9 cellular contexts compared by ENCODE assay signal in genomic region chr14:106694638-106695393, GRCh38.
DNase-seq lines count a peak whose midpoint lies in the region; ATAC-seq, FAIRE-seq and TF ChIP-seq lines count a peak whose summit lies in the region.
"Had no signal": no experiment of that assay in that cellular context is flagged by ENCODE, and none has a peak within 500 bp of the region (broad histone marks: within the 10 kb centered on the region; RNA-seq: fewer than 3 reads in every experiment).

No MANE protein-coding gene starts in this region.

- no peak for TF ChIP-seq RAD21 in HepG2 (CRISPR knock-in tag; IDR thresholded peaks at IDR 0.05)

- no peak overlapping the region for H3K4me2 ChIP-seq in HepG2 (ENCODE audit: low read depth, low read length)

- H3K36me3 Mint-ChIP-seq in nephron progenitor cell (ENCODE audit: low read depth), result no peaks in the 10 kb centered on the region

- no peaks in the 10 kb centered on the region for H3K27me3 ChIP-seq in HepG2 (ENCODE audit: control insufficient read depth in 1 of 2, insufficient read depth in 2 of 2, low read length in 2 of 2)

- peaks cover 11% of the 10 kb centered on the region for H3K9me3 ChIP-seq in HepG2 (ENCODE audit: low read length)
- H3K9me3 ChIP-seq: thoracic aorta had no signal

- no peaks in the 10 kb centered on the region for H3K4me1 ChIP-seq in HepG2 (ENCODE audit: insufficient read depth, low read length)

- no peak overlapping the region for H3K4me3 Mint-ChIP-seq in nephron progenitor cell

- no peaks in the 10 kb centered on the region for H3K4me1 Mint-ChIP-seq in nephron progenitor cell

- in situ Hi-C loops in GM13977 (cut with MboI; ENCODE audit: low pct_unique_long_range_greater_than_20kb, low sequenced_read_pairs, unreplicated experiment) (no loop called here), HepG2 (cut with HindIII; ENCODE audit: extremely low pct_ligation_motif_present, low pct_unique_long_range_greater_than_20kb) (no loop called here)

- TF ChIP-seq EP300 in HepG2 (IDR thresholded peaks at IDR 0.05; ENCODE audit: low read depth in 2 of 2, low read length in 2 of 2), result no peak
- no peak for TF ChIP-seq EP300 in HepG2 (CRISPR knock-in tag; IDR thresholded peaks at IDR 0.05; ENCODE audit: borderline replicate concordance)

- POLR2A ChIA-PET in HepG2 (lab: Yijun Ruan, JAX), result no interaction called here

- BruUV-seq in HepG2 (replicated peaks; lab: Mats Ljungman, UMichigan), result no TSS peak

- no peak overlapping the region for H3K27ac ChIP-seq in HepG2 (ENCODE audit: extremely low read length, insufficient read depth, low read length)
- H3K27ac ChIP-seq: thoracic aorta had no signal

- 0% methylated on average over 4 of the region's 19 CpGs for WGBS in HepG2 (ENCODE audit: low lambda C conversion rate)

- H4K20me1 ChIP-seq in HepG2 (ENCODE audit: insufficient read depth, low read length), result no peaks in the 10 kb centered on the region

- CTCF ChIA-PET in HepG2 (lab: Yijun Ruan, JAX; ENCODE audit: low intra/inter-chr PET ratio, low total read pairs), result interaction anchor here (0.8 kb wide), 1 partner anchor 46 kb away, joined by 3 read pairs; no protein-coding TSS in a partner anchor

- intact Hi-C loops in HepG2 (cut with micrococcal nuclease; ENCODE audit: unreplicated experiment), result no loop called here

- no peak overlapping the region for H3K9ac ChIP-seq in HepG2 (ENCODE audit: insufficient read depth, low read depth, low read length)

- no peaks in the 10 kb centered on the region for H3K36me3 ChIP-seq in HepG2 (replicated peaks in 1 of 2; ENCODE audit: control insufficient read depth in 1 of 2, insufficient read depth in 2 of 2, low read length in 2 of 2)
- H3K36me3 ChIP-seq: thoracic aorta had no signal

- no peaks in the 10 kb centered on the region for H3K27me3 Mint-ChIP-seq in nephron progenitor cell (ENCODE audit: low read depth, poor library complexity)

- H3K4me3 ChIP-seq in HepG2 (replicated peaks in 1 of 3; ENCODE audit: insufficient read depth in 1 of 3, low read depth in 2 of 3, low read length in 3 of 3), result no peak overlapping the region
- H3K4me3 ChIP-seq: thoracic aorta had no signal

- ATAC-seq in HepG2, result no peak
- no peak for ATAC-seq in GM19452 (IDR thresholded peaks at IDR 0.05; ENCODE audit: unreplicated experiment)
- no peak for ATAC-seq in HG02623 (IDR thresholded peaks at IDR 0.05; ENCODE audit: unreplicated experiment)

- H3K27ac Mint-ChIP-seq in nephron progenitor cell, result no peak overlapping the region

- H2AFZ ChIP-seq in HepG2 (ENCODE audit: low read length), result no peak overlapping the region

- FAIRE-seq in HepG2 (lab: Jason Lieb, UNC) (no peak), frontal cortex (lab: Jason Lieb, UNC) (no peak)

- peaks cover 68% of the 10 kb centered on the region for H3K9me3 Mint-ChIP-seq in nephron progenitor cell

- TF ChIP-seq CTCF in GM13977 (IDR thresholded peaks at IDR 0.05; ENCODE audit: extremely low read depth, insufficient read depth, missing control alignments) (peak; percentile 90), HepG2 (CRISPR knock-in tag; IDR thresholded peaks at IDR 0.05) (peak; percentile 36; the same call in 1 of the 2 replicates), nephron progenitor cell (IDR thresholded peaks at IDR 0.05) (no peak)

- DNase-seq in GM13977 (ENCODE audit: low spot score), result peak; percentile 63
- DNase-seq in NAMALWA (ENCODE audit: low spot score), result peak; percentile 82
- DNase-seq in activated CD4-positive, alpha-beta T cell treated with anti-CD3 and anti-CD28 coated beads, Interleukin-2, amount 50 U/mL, for 48 hours, result peak; percentile 77 to 79
- no peak for DNase-seq in HepG2 (ENCODE audit: low spot score)
- no peak for DNase-seq in nephron progenitor cell
- no peak for DNase-seq in frontal cortex (ENCODE audit: low spot score in 2 of 2)

- no peak for TF ChIP-seq POLR2A in HepG2 (IDR thresholded peaks at IDR 0.05; ENCODE audit: insufficient read depth in 1 of 2, low read depth in 2 of 2, low read length in 2 of 2)

- H3K79me2 ChIP-seq in HepG2 (ENCODE audit: insufficient read depth, low read length), result no peaks in the 10 kb centered on the region

TF ChIP-seq in HepG2, 621 proteins besides CTCF, POLR2A, EP300 and RAD21:
- no peak for TF ChIP-seq ZNF562 (CRISPR knock-in tag; IDR thresholded peaks at IDR 0.05; ENCODE audit: borderline replicate concordance)
- no peak for TF ChIP-seq ZBTB26 (CRISPR knock-in tag; IDR thresholded peaks at IDR 0.05; ENCODE audit: borderline replicate concordance)
- TF ChIP-seq ZNF75D (CRISPR knock-in tag; IDR thresholded peaks at IDR 0.05; ENCODE audit: borderline replicate concordance), result no peak
- TF ChIP-seq SETDB1 (CRISPR knock-in tag; IDR thresholded peaks at IDR 0.05; ENCODE audit: borderline replicate concordance), result no peak
- no peak for TF ChIP-seq ZBTB7A (CRISPR knock-in tag; IDR thresholded peaks at IDR 0.05)
- TF ChIP-seq SRSF4 (IDR thresholded peaks at IDR 0.05; ENCODE audit: low read depth, low read length, poor library complexity, severe bottlenecking), result no peak
- no peak for TF ChIP-seq ZBTB2 (CRISPR knock-in tag; IDR thresholded peaks at IDR 0.05; ENCODE audit: low read depth)
- no peak for TF ChIP-seq ATF6 (CRISPR knock-in tag; conservative IDR thresholded peaks at IDR 0.05)
- TF ChIP-seq MATR3 (CRISPR knock-in tag; IDR thresholded peaks at IDR 0.05), result no peak
- TF ChIP-seq SIX4 (CRISPR knock-in tag; IDR thresholded peaks at IDR 0.05), result no peak
- no peak for TF ChIP-seq ZNF143 (CRISPR knock-in tag; IDR thresholded peaks at IDR 0.05)
- no peak for TF ChIP-seq MXD4 (CRISPR knock-in tag; IDR thresholded peaks at IDR 0.05)
- no peak for TF ChIP-seq WIZ (CRISPR knock-in tag; IDR thresholded peaks at IDR 0.05)
- no peak for TF ChIP-seq ZC3H13 (CRISPR knock-in tag; IDR thresholded peaks at IDR 0.05)
- TF ChIP-seq FOXO1 (CRISPR knock-in tag; IDR thresholded peaks at IDR 0.05), result no peak
TF ChIP-seq in HepG2: peak in this region for 0.

Comparison
In these comparisons a context has a peak if more than half of its experiments do, and no peak if none do; other contexts are left out.
1. DNase-seq: peak in GM13977 (single experiment), NAMALWA (single experiment) and activated CD4-positive, alpha-beta T cell treated with anti-CD3 and anti-CD28 coated beads, Interleukin-2, amount 50 U/mL, for 48 hours (2 of 2); none in HepG2 (single experiment), nephron progenitor cell (single experiment) and frontal cortex (0 of 2).